In the genomic region with DNA sequence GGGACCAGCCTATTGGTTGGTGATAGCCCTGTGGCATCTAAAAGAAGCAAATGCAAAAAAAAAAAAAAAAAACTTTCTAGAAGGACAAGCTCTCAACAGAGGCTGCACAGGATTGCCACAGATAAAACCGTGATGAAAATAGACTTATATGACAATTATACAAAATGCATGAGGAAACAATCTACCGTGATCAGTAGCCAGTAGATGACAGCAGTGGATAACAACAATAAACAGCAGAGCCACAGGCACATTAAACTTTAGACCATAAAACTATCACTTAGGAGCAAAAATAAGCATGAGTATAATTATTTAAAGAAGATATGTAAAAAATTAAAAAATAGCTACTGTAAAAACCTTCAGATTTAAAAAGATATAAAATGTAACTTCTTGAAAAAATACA, we compare ENCODE assay signal across 22 cellular contexts.
"Had no signal": no experiment of that assay in that cellular context is flagged by ENCODE, and none has a peak within 500 bp of the region (broad histone marks: within the 10 kb centered on the region; RNA-seq: fewer than 3 reads in every experiment).

No MANE protein-coding gene starts in this region.

- H3K27me3 ChIP-seq: adrenal gland had no signal

- ATAC-seq: activated CD4-positive, alpha-beta T cell treated with anti-CD3 and anti-CD28 coated beads for 36 hours; activated CD8-positive, alpha-beta T cell treated with anti-CD3 and anti-CD28 coated beads for 36 hours; activated T-cell treated with anti-CD3 and anti-CD28 coated beads, Interleukin-2, amount 50 U/mL, for 72 hours; PC-3; T-cell had no signal

- H3K4me3 ChIP-seq: adrenal gland had no signal

- DNase-seq: activated CD4-positive, alpha-beta T cell treated with anti-CD3 and anti-CD28 coated beads for 36 hours; activated CD8-positive, alpha-beta memory T cell treated with anti-CD3 and anti-CD28 coated beads, Interleukin-2, amount 50 U/mL, for 4 hours; activated CD8-positive, alpha-beta T cell treated with anti-CD3 and anti-CD28 coated beads for 36 hours; activated naive CD4-positive, alpha-beta T cell treated with anti-CD3 and anti-CD28 coated beads, Interleukin-2, amount 50 U/mL, for 16 hours; activated naive CD8-positive, alpha-beta T cell treated with anti-CD3 and anti-CD28 coated beads, Interleukin-2, amount 10 ng/mL, durations not matched to agents 7 days and 5 days; activated T-cell treated with anti-CD3 and anti-CD28 coated beads, Interleukin-2, amount 50 U/mL, for 72 hours; adrenal gland; anterior cingulate cortex; cerebellar nuclear complex; Kasumi-1; KBM-7; NCI-H1092; NCI-H1417; NCI-H1930; NCI-H510A treated with DMSO at 0.1 percent for 48 hours; NCI-H69; PC-3; SHP77 treated with DMSO at 0.1 percent for 48 hours; T-cell; T-helper 2 cell; T1000; WERI-Rb-1 had no signal

- H3K36me3 ChIP-seq: adrenal gland, WERI-Rb-1 had no signal

- H3K9me3 ChIP-seq: adrenal gland had no signal

- H3K27ac ChIP-seq: adrenal gland, WERI-Rb-1 had no signal

- H3K4me1 ChIP-seq: adrenal gland had no signal
